In the genomic region with DNA sequence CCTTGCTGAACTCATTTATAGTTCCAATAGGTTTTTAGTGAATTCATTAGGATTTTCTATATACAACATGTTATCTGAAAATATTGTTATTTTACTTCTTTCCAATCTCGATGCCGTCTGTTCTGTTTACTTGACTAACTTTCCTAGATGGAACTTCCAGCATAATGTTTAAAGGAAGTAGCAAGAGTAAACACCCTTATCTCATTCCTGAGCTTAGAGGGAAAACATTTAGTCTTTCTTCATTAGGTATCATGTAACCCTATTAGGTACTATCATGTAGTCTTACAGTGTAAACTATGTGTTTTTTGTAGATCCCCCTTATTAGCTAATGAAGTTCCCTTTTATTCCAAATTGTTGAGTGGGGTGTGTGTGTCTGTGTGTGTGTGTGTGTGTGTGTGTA, we compare ENCODE assay signal across 28 cellular contexts. TPM values are rescaled to one million over a fixed set of nuclear protein-coding genes. Genes with fewer than 3 reads are reported as not detected.
"Had no signal": no experiment of that assay in that cellular context is flagged by ENCODE, and none has a peak within 500 bp of the region (broad histone marks: within the 10 kb centered on the region; RNA-seq: fewer than 3 reads in every experiment).

No MANE protein-coding gene starts in this region.

- H3K27ac ChIP-seq: esophagus squamous epithelium, neural progenitor cell, parathyroid adenoma, prostate gland, right atrium auricular region, sigmoid colon, spleen, testis, tibial artery, upper lobe of left lung had no signal

- H3K4me1 ChIP-seq: neural progenitor cell, parathyroid adenoma, prostate gland, spleen, testis, upper lobe of left lung had no signal

- H3K36me3 ChIP-seq: esophagus squamous epithelium, neural progenitor cell, prostate gland, right atrium auricular region, sigmoid colon, spleen, tibial artery, upper lobe of left lung had no signal

- H3K4me3 ChIP-seq: esophagus squamous epithelium, neural progenitor cell, prostate gland, right atrium auricular region, sigmoid colon, spleen, testis, tibial artery, upper lobe of left lung had no signal

- H3K9ac ChIP-seq: neural progenitor cell, parathyroid adenoma had no signal

- H3K27me3 ChIP-seq: esophagus squamous epithelium, neural progenitor cell, right atrium auricular region, sigmoid colon, spleen, testis, upper lobe of left lung had no signal

- H3K9me3 ChIP-seq: esophagus squamous epithelium, prostate gland, right atrium auricular region, sigmoid colon, spleen, testis, upper lobe of left lung had no signal

- ATAC-seq: effector memory CD8-positive, alpha-beta T cell; naive thymus-derived CD4-positive, alpha-beta T cell; stimulated activated memory B cell treated with anti-CD40 and anti-IgM and Interleukin-4, amounts not matched to agents 10 μg/mL and 1 μg/mL and 100 μg/mL, for 72 hours; stimulated activated naive CD8-positive, alpha-beta T cell treated with anti-CD3 and anti-CD28 coated beads, Interleukin-15, Interleukin-2, amounts not matched to agents 100 U/mL and 50 U/mL, for 24 hours had no signal

- FAIRE-seq: endometrium, keratinocyte, urothelium cell line had no signal

- DNase-seq: cortex of kidney; effector memory CD8-positive, alpha-beta T cell; erythroblast; esophagus squamous epithelium; mesendoderm; midbrain; naive thymus-derived CD4-positive, alpha-beta T cell; sigmoid colon; spleen; stimulated activated CD4-positive, alpha-beta T cell treated with anti-CD3 and anti-CD28 coated beads, Interleukin-4, amount 100 ng/mL, for 4 hours; stimulated activated naive CD8-positive, alpha-beta T cell treated with anti-CD3 and anti-CD28 coated beads, Interleukin-15, Interleukin-2, amounts not matched to agents 100 U/mL and 50 U/mL, for 24 hours; substantia nigra; testis; tibial artery; upper lobe of left lung had no signal

- H2AFZ ChIP-seq: neural progenitor cell, parathyroid adenoma had no signal

- H3K4me2 ChIP-seq: neural progenitor cell had no signal

RNA-seq across cellular contexts. Expression of a gene that starts 22.5 kb away (rescaled TPM):
- total RNA-seq: dermis microvascular lymphatic vessel endothelial cell; esophagus squamous epithelium; lung microvascular endothelial cell; mucosa of gallbladder; naive thymus-derived CD4-positive, alpha-beta T cell; osteoblast; prostate gland; right atrium auricular region; sigmoid colon; skeletal muscle tissue; spleen; upper lobe of left lung had no signal
- polyA plus RNA-seq: keratinocyte; naive thymus-derived CD4-positive, alpha-beta T cell; sigmoid colon; spleen had no signal
